1 cellular context compared by ENCODE assay signal in genomic region chr5:152113401-152113800, GRCh38.
TF ChIP-seq lines count a peak whose summit lies in the region.

No MANE protein-coding gene starts in this region.

TF ChIP-seq in GM12878, 131 proteins besides CTCF, POLR2A, EP300 and RAD21 (continued from another document):
- no peak for TF ChIP-seq CUX1 (IDR thresholded peaks at IDR 0.05; ENCODE audit: insufficient replicate concordance, low read depth, low read length)
- no peak for TF ChIP-seq CEBPB (IDR thresholded peaks at IDR 0.05; ENCODE audit: borderline replicate concordance in 1 of 2, low read depth in 2 of 2, low read length in 2 of 2)
TF ChIP-seq in GM12878: peak in this region for 0.
